In the genomic region with DNA sequence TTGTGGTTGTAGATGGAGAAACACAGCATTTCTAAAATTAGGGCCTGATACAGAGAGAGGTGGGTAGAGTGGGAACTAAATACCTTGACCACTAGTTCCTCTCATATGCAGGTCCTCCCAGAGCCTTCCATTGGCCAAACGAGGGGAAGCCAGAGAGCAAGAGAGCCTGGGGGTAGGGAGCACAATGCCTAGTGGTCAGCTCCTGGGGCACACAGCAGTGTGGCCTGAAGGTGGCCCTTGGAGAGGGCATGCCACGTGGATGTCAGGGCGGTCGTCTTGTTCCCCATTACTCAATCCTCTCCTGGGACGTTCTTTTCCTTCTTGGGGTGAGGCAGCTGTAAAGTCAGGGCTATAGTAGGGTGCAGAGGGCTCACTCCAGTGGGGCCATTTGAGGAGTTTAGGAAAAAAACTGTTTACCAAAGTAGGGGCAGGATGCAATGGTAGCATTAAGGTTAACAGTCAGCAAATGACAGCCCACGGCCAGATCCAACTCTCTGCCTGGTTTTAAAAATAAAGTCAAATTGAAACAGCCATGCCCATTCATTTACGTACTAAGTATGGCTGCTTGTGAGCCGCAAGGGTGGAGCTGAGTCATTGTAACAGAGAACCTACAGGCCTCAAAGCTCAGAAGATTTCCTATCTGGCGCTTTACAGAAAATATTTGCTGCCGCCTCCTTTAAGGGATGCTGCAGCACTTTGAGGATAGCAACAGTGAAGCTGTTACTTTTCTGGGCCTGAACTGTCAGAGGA, we compare ENCODE assay signal across 11 cellular contexts. TPM values are rescaled to one million over a fixed set of nuclear protein-coding genes. Genes with fewer than 3 reads are reported as not detected.
DNase-seq lines count a peak whose midpoint lies in the region; ATAC-seq and TF ChIP-seq lines count a peak whose summit lies in the region.
"Had no signal": no experiment of that assay in that cellular context is flagged by ENCODE, and none has a peak within 500 bp of the region (broad histone marks: within the 10 kb centered on the region; RNA-seq: fewer than 3 reads in every experiment).

No MANE protein-coding gene starts in this region.

- peaks cover 6% of the 10 kb centered on the region for H3K4me1 Mint-ChIP-seq in Caco-2 (ENCODE audit: low read depth, unreplicated experiment)

- peak overlapping the region; percentile 8; the same call in 1 of the 2 replicates for H2AFZ ChIP-seq in Loucy (ENCODE audit: low read length)
- H2AFZ ChIP-seq: parathyroid adenoma had no signal

- H3K9me2 ChIP-seq in Loucy (replicated peaks; ENCODE audit: low read depth, low read length), result no peaks in the 10 kb centered on the region

- POLR2A ChIA-PET in Caco-2 (lab: Charles Lee), result no interaction called here

- H3K4me3 Mint-ChIP-seq in Caco-2 (ENCODE audit: unreplicated experiment), result no peak overlapping the region
- H3K4me3 Mint-ChIP-seq: brain had no signal

- no TSS peak for BruUV-seq in Caco-2 (replicated peaks; lab: Mats Ljungman, UMichigan)

- CTCF ChIA-PET in Caco-2 (lab: Charles Lee), result interaction anchor here (0.5 to 0.6 kb wide), 3 partner anchors 14 to 200 kb away, joined by 3 to 4 read pairs (median 3); no protein-coding TSS in a partner anchor

- no peaks in the 10 kb centered on the region for H3K27me3 ChIP-seq in Caco-2 (replicated peaks; ENCODE audit: control insufficient read depth, insufficient read depth, low read length)
- H3K27me3 ChIP-seq in Loucy (ENCODE audit: insufficient read depth, low read length, poor library complexity, severe bottlenecking), result no peaks in the 10 kb centered on the region
- no peaks in the 10 kb centered on the region for H3K27me3 ChIP-seq in right cardiac atrium (ENCODE audit: control insufficient read depth, insufficient read depth)
- H3K27me3 ChIP-seq in thyroid gland, result no peaks in the 10 kb centered on the region

- H3K4me2 ChIP-seq in Loucy (ENCODE audit: low read depth, low read length, poor library complexity, severe bottlenecking), result peak overlapping the region; percentile 8

- intact Hi-C loops in Caco-2 (cut with micrococcal nuclease; ENCODE audit: unreplicated experiment), result no loop called here
- intact Hi-C loops in right cardiac atrium (cut with DNase I), result no loop called here
- intact Hi-C loops in thyroid gland (cut with DNase I), result no loop called here

- no peaks in the 10 kb centered on the region for H4K20me1 ChIP-seq in Loucy (ENCODE audit: insufficient read depth, low read length, poor library complexity, severe bottlenecking)

- 67% methylated on average over 10 of the region's 10 CpGs for WGBS in right cardiac atrium
- WGBS in thyroid gland, 2 donors, result 91 to 92% methylated on average over 10 of the region's 10 CpGs

- H3K36me3 ChIP-seq in Caco-2 (ENCODE audit: control insufficient read depth, insufficient read depth, low read length) (no peaks in the 10 kb centered on the region), Loucy (ENCODE audit: insufficient read depth, low read length) (no peaks in the 10 kb centered on the region), thyroid gland (no peaks in the 10 kb centered on the region)

- H3K36me3 Mint-ChIP-seq in Caco-2 (ENCODE audit: insufficient read depth, unreplicated experiment), result no peaks in the 10 kb centered on the region

- peak overlapping the region; percentile 40 for H3K9ac ChIP-seq in Loucy (ENCODE audit: low read depth, low read length, poor library complexity, severe bottlenecking)
- H3K9ac ChIP-seq: parathyroid adenoma had no signal

- no peak for DNase-seq in Caco-2
- DNase-seq in right cardiac atrium, result no peak
- no peak for DNase-seq in Ammon's horn (ENCODE audit: low spot score)
- no peak for DNase-seq in hippocampal formation (lab: John Stamatoyannopoulos, UW)
- DNase-seq in thyroid gland, result no peak
- DNase-seq: MM.1S had no signal

- H3K27ac Mint-ChIP-seq in Caco-2 (ENCODE audit: unreplicated experiment), result peak overlapping the region; percentile 26

- TF ChIP-seq POLR2A in thyroid gland (IDR thresholded peaks at IDR 0.05), result no peak

- H3K27me3 Mint-ChIP-seq in Caco-2 (ENCODE audit: insufficient read depth, unreplicated experiment), result no peaks in the 10 kb centered on the region

- no peaks in the 10 kb centered on the region for H3F3A ChIP-seq in Loucy (ENCODE audit: low read depth)

- H3K27ac ChIP-seq in right cardiac atrium (ENCODE audit: low read length) (peak overlapping the region; percentile 72), thyroid gland (no peak overlapping the region)
- H3K27ac ChIP-seq: parathyroid adenoma had no signal

- no peaks in the 10 kb centered on the region for H3K9me3 ChIP-seq in Caco-2
- no peaks in the 10 kb centered on the region for H3K9me3 ChIP-seq in Loucy (ENCODE audit: insufficient read depth, low read depth, low read length)
- no peaks in the 10 kb centered on the region for H3K9me3 ChIP-seq in right cardiac atrium (ENCODE audit: control insufficient read depth, low read length)
- no peaks in the 10 kb centered on the region for H3K9me3 ChIP-seq in thyroid gland

- H3K79me2 ChIP-seq in Loucy (ENCODE audit: insufficient read depth, low read length), result peaks cover 5% of the 10 kb centered on the region; the same call in 1 of the 2 replicates
- H3K79me2 ChIP-seq: parathyroid adenoma had no signal

- peak; percentile 63 for ATAC-seq in GM18867 (IDR thresholded peaks at IDR 0.05; ENCODE audit: unreplicated experiment)
- ATAC-seq in right cardiac atrium, result no peak
- no peak for ATAC-seq in GM18907 (IDR thresholded peaks at IDR 0.05; ENCODE audit: unreplicated experiment)

- TF ChIP-seq CTCF in Caco-2 (IDR thresholded peaks at IDR 0.05; ENCODE audit: insufficient read depth in 1 of 2, low read depth in 1 of 2, low read length in 1 of 2, severe bottlenecking in 1 of 2, unreplicated experiment in 1 of 2), result no peak
- no peak for TF ChIP-seq CTCF in Loucy (conservative IDR thresholded peaks at IDR 0.05; ENCODE audit: low read length)
- no peak for TF ChIP-seq CTCF in thyroid gland (IDR thresholded peaks at IDR 0.05)

- H3K4me1 ChIP-seq in Caco-2 (peaks cover 3% of the 10 kb centered on the region; the same call in 1 of the 2 replicates), Loucy (ENCODE audit: insufficient read depth, low read length, poor library complexity, severe bottlenecking) (peaks cover 61% of the 10 kb centered on the region), right cardiac atrium (ENCODE audit: control insufficient read depth, insufficient read depth, low read length) (peaks cover 10% of the 10 kb centered on the region), thyroid gland (no peaks in the 10 kb centered on the region)
- H3K4me1 ChIP-seq: parathyroid adenoma had no signal

- H3K9me3 Mint-ChIP-seq in Caco-2 (ENCODE audit: unreplicated experiment), result no peaks in the 10 kb centered on the region

- no peak overlapping the region for H3K4me3 ChIP-seq in Caco-2 (ENCODE audit: low read depth, low read length)
- peak overlapping the region; percentile 16 for H3K4me3 ChIP-seq in Loucy (ENCODE audit: low read length, poor library complexity, severe bottlenecking)
- H3K4me3 ChIP-seq in right cardiac atrium (ENCODE audit: low read length), result no peak overlapping the region
- H3K4me3 ChIP-seq in thyroid gland (replicated peaks in 1 of 3), result no peak overlapping the region

RNA-seq across cellular contexts. Expression of gene MYO18B, which starts 7.6 kb away (rescaled TPM):
- 0.07 TPM in 2 replicates for total RNA-seq in Caco-2 (2022)
- 100 to 1,000 TPM in 3 of 4 donors, 10 to 100 TPM in 1; 74.5 to 184 (median 123) TPM for total RNA-seq in right cardiac atrium
- 96.3 TPM for polyA plus RNA-seq in right cardiac atrium
- under 1 TPM in 1 of 4 donors, not detected in 3; 0.33 TPM for total RNA-seq in thyroid gland

Comparison
In these comparisons a context has a peak if more than half of its experiments do, and no peak if none do; other contexts are left out.
1. RNA of gene MYO18B, which starts 7.6 kb away (total RNA-seq): 74.5 to 184 TPM in right cardiac atrium; 0.07 TPM in Caco-2 and 0.33 TPM in thyroid gland; every median in the first group is over 10 times any median in the second.